Comparison of ENCODE assay signal across 23 cellular contexts in the genomic region with DNA sequence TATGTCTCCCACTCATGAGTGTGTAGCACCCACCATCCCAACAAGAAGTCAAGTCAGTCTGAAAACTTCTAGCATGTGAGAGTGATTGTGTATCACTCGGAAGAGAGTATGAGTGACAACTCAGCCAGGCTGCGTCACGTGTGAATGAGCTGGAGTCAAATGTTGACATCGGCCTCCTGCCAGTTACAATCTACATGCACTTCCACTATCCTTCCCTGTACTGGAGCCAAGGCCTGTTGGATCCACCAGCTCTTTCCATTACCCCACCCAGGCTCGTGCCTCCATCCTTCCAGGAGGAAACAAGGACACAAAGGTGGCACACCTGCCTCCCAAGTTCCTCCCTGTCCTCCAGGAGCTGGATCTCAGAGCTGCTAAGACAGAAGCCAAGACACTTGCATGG.
A peak's percentile ranks its signal among the peaks of the same experiment; 100 is the strongest.
DNase-seq lines count a peak whose midpoint lies in the region; ATAC-seq and TF ChIP-seq lines count a peak whose summit lies in the region.
"Had no signal": no experiment of that assay in that cellular context is flagged by ENCODE, and none has a peak within 500 bp of the region (broad histone marks: within the 10 kb centered on the region; RNA-seq: fewer than 3 reads in every experiment).

No MANE protein-coding gene starts in this region.

- no peak overlapping the region for H3K4me3 ChIP-seq in right atrium auricular region

- H3K36me3 ChIP-seq in right atrium auricular region: no peaks in the 10 kb centered on the region

- no peak for DNase-seq in Right ventricle myocardium inferior (ENCODE audit: missing footprints)
- no peak for DNase-seq in right atrium auricular region (ENCODE audit: low spot score)
- peak; percentile 28 to 33 for DNase-seq in dermis microvascular lymphatic vessel endothelial cell (ENCODE audit: low read depth in 2 of 2)
- DNase-seq in left ventricle myocardium superior: peak; percentile 30
- DNase-seq in UCSD-AML1 (lab: John Stamatoyannopoulos, UW; ENCODE audit: unreplicated experiment): no peak
- DNase-seq: 8988T; ACHN; Calu3; DMS79 treated with DMSO at 0.1 percent for 48 hours; GF-D8; GOT3; NCI-H1092 treated with DMSO at 0.1 percent for 48 hours; NCI-H1436; NCI-H187; NCI-H2107; NCI-H524; NCI-H748 treated with DMSO at 0.1 percent for 48 hours; NK-92 treated with Interleukin-12 subunit alpha and Interleukin-12 subunit beta, amount 100 ng/mL, for 24 hours; PC-3; SHP77 had no signal

- no peaks in the 10 kb centered on the region for H3K27me3 ChIP-seq in right atrium auricular region

- intact Hi-C loops in Right ventricle myocardium inferior (cut with DNase I): no loop called here
- intact Hi-C loops in left ventricle myocardium superior (cut with micrococcal nuclease): no loop called here

- peak; percentile 52 for ATAC-seq in Right ventricle myocardium inferior
- ATAC-seq in left ventricle myocardium superior: peak; percentile 85
- no peak for ATAC-seq in GM18861 (IDR thresholded peaks at IDR 0.05; ENCODE audit: unreplicated experiment)
- no peak for ATAC-seq in HG03521 (IDR thresholded peaks at IDR 0.05; ENCODE audit: unreplicated experiment)
- ATAC-seq: PC-3 had no signal

- H3K4me1 ChIP-seq in right atrium auricular region: peaks cover 0 to 2% of the 10 kb centered on the region in 2 donors

- no peak overlapping the region for H3K27ac ChIP-seq in right atrium auricular region
- H3K27ac ChIP-seq: HL-60 had no signal

- TF ChIP-seq CTCF in right atrium auricular region (IDR thresholded peaks at IDR 0.05): no peak

- H3K9me3 ChIP-seq in right atrium auricular region: no peaks in the 10 kb centered on the region

Comparison
In these comparisons a context has a peak if more than half of its experiments do, and no peak if none do; other contexts are left out.
1. DNase-seq: peak in dermis microvascular lymphatic vessel endothelial cell (2 of 2) and left ventricle myocardium superior (single experiment); none in Right ventricle myocardium inferior (single experiment), right atrium auricular region (single experiment) and UCSD-AML1 (single experiment).
2. ATAC-seq: peak in Right ventricle myocardium inferior (single experiment) and left ventricle myocardium superior (single experiment); none in GM18861 (single experiment) and HG03521 (single experiment).